8 cellular contexts compared by ENCODE assay signal in the genomic region with DNA sequence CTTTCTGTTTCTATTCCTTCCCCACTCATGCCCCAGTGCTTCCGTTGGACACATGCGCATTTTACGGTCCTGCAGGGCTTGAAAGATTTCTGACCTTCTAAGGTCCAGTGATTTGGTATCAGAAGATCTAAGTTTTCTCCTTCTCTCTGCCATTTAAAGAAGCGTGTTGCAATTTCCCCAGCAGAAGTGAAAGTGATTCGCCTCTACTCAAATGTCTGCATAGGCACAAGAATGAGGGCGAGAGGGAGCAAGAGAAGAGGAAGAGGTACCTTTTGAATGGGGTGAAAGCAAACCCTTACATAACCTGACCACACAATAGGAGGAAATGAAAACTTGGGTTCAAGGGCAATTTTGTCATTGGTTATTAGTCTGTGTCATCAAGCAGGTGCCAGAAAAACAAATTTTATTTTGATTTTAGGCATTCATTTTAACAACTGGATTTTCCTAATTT. TPM values are rescaled to one million over a fixed set of nuclear protein-coding genes. Genes with fewer than 3 reads are reported as not detected.
DNase-seq lines count a peak whose midpoint lies in the region; ATAC-seq, FAIRE-seq and TF ChIP-seq lines count a peak whose summit lies in the region.

No MANE protein-coding gene starts in this region.

- ATAC-seq in HG03175 (IDR thresholded peaks at IDR 0.05; ENCODE audit: unreplicated experiment) (peak; percentile 81), WTC11 (no peak)

- H3K27ac Mint-ChIP-seq in WTC11 = peak overlapping the region; percentile 38
- peak overlapping the region; percentile 1 to 82 (median 73) for H3K27ac Mint-ChIP-seq in immature natural killer cell
- H3K27ac Mint-ChIP-seq in Calu3 (ENCODE audit: unreplicated experiment) = no peak overlapping the region

- TF ChIP-seq POLR2A in testis (IDR thresholded peaks at IDR 0.05) = no peak

- H3K9me3 Mint-ChIP-seq in WTC11 = no peaks in the 10 kb centered on the region
- H3K9me3 Mint-ChIP-seq in immature natural killer cell = no peaks in the 10 kb centered on the region
- H3K9me3 Mint-ChIP-seq in Calu3 (ENCODE audit: low read depth, unreplicated experiment) = no peaks in the 10 kb centered on the region

- WGBS in testis, 2 donors = 47 to 63% methylated on average over 6 of the region's 6 CpGs

- DNase-seq in GM19239 (ENCODE audit: insufficient read length, low spot score) (peak; percentile 72), WTC11 (ENCODE audit: low spot score) (no peak), immature natural killer cell (peak; percentile 24 to 40 (median 26)), testis (peak; percentile 32), A673 (ENCODE audit: low spot score) (no peak), Calu3 (no peak)

- H3K4me2 ChIP-seq in BLaER1 treated with 17β-estradiol and CSF1 and Interleukin-3, amounts not matched to agents 10 nM and 100 nM = peak overlapping the region; percentile 58 to 95 (median 82)

- peaks cover 0 to 5% (median 0%) of the 10 kb centered on the region in 11 experiments; a peak in 4 of 22 replicates for H3K9me3 ChIP-seq in BLaER1 treated with 17β-estradiol and CSF1 and Interleukin-3, amounts not matched to agents 10 nM and 100 nM (replicated peaks in 1 of 11)
- H3K9me3 ChIP-seq in testis (no peaks in the 10 kb centered on the region), A673 (ENCODE audit: low read depth, low read length, poor library complexity, severe bottlenecking) (no peaks in the 10 kb centered on the region)

- no peaks in the 10 kb centered on the region for H3K36me3 ChIP-seq in BLaER1 treated with 17β-estradiol and CSF1 and Interleukin-3, amounts not matched to agents 10 nM and 100 nM
- H3K36me3 ChIP-seq in testis (ENCODE audit: low read depth, missing control alignments) (no peaks in the 10 kb centered on the region), A673 (ENCODE audit: insufficient read depth, low read length, poor library complexity, severe bottlenecking) (no peaks in the 10 kb centered on the region)

- H3K4me1 Mint-ChIP-seq in WTC11 (peaks cover 22% of the 10 kb centered on the region), immature natural killer cell (peaks cover 18 to 21% of the 10 kb centered on the region in 2 donors), Calu3 (ENCODE audit: low read depth, unreplicated experiment) (peaks cover 29% of the 10 kb centered on the region)

- H3K9ac ChIP-seq in BLaER1 treated with 17β-estradiol and CSF1 and Interleukin-3, amounts not matched to agents 10 nM and 100 nM = peak overlapping the region; percentile 59 to 84 (median 72); a peak in 21 of 22 replicates

- peaks cover 24 to 72% (median 55%) of the 10 kb centered on the region in 10 experiments for H3K4me1 ChIP-seq in BLaER1 treated with 17β-estradiol and CSF1 and Interleukin-3, amounts not matched to agents 10 nM and 100 nM
- H3K4me1 ChIP-seq in testis (no peaks in the 10 kb centered on the region), A673 (ENCODE audit: insufficient read depth, low read length, poor library complexity, severe bottlenecking) (peaks cover 2% of the 10 kb centered on the region)

- peak; percentile 99 for FAIRE-seq in GM19239 (lab: Jason Lieb, UNC)

- no peaks in the 10 kb centered on the region for H3K36me3 Mint-ChIP-seq in WTC11
- no peaks in the 10 kb centered on the region for H3K36me3 Mint-ChIP-seq in immature natural killer cell
- H3K36me3 Mint-ChIP-seq in Calu3 (ENCODE audit: insufficient read depth, unreplicated experiment) = no peaks in the 10 kb centered on the region

- intact Hi-C loops in testis (cut with DNase I; ENCODE audit: low total_unique reads) = no loop called here
- intact Hi-C loops in A673 (cut with micrococcal nuclease; ENCODE audit: unreplicated experiment) = no loop called here
- intact Hi-C loops in Calu3 (cut with micrococcal nuclease; ENCODE audit: unreplicated experiment) = no loop called here

- CTCF ChIA-PET in WTC11 (lab: Charles Lee) = interaction anchor here (1.5 kb wide), 1 partner anchor 32 kb away, joined by 4 read pairs; a partner anchor contains a TSS
- CTCF ChIA-PET in A673 (lab: Charles Lee) = no interaction called here
- CTCF ChIA-PET in Calu3 (lab: Charles Lee) = no interaction called here

- no peaks in the 10 kb centered on the region for H4K20me1 ChIP-seq in BLaER1 treated with 17β-estradiol and CSF1 and Interleukin-3, amounts not matched to agents 10 nM and 100 nM

- BruUV-seq in A673 (replicated peaks; lab: Mats Ljungman, UMichigan) (no TSS peak), Calu3 (replicated peaks; lab: Mats Ljungman, UMichigan) (no TSS peak)

- POLR2A ChIA-PET in WTC11 (lab: Charles Lee) = no interaction called here
- POLR2A ChIA-PET in A673 (lab: Charles Lee; ENCODE audit: low non-redundant PET) = no interaction called here

- no peaks in the 10 kb centered on the region for H3K27me3 ChIP-seq in BLaER1 treated with 17β-estradiol and CSF1 and Interleukin-3, amounts not matched to agents 10 nM and 100 nM
- H3K27me3 ChIP-seq in testis (no peaks in the 10 kb centered on the region), A673 (replicated peaks; ENCODE audit: insufficient read depth, low read depth, low read length, poor library complexity) (no peaks in the 10 kb centered on the region)

- H3K4me3 Mint-ChIP-seq in WTC11 = peak overlapping the region; percentile 21; the same call in 1 of the 2 replicates
- peak overlapping the region; percentile 82 to 92 (median 85) for H3K4me3 Mint-ChIP-seq in immature natural killer cell
- H3K4me3 Mint-ChIP-seq in Calu3 (ENCODE audit: low read depth, unreplicated experiment) = no peak overlapping the region

- peak overlapping the region in 9 of 10 experiments; percentile 19 to 60 (median 41); a peak in 14 of 20 replicates for H3K4me3 ChIP-seq in BLaER1 treated with 17β-estradiol and CSF1 and Interleukin-3, amounts not matched to agents 10 nM and 100 nM
- no peak overlapping the region for H3K4me3 ChIP-seq in testis
- H3K4me3 ChIP-seq in A673 (ENCODE audit: low read depth, low read length, poor library complexity, severe bottlenecking) = no peak overlapping the region

- H3K27me3 Mint-ChIP-seq in WTC11 (ENCODE audit: low read depth) (no peaks in the 10 kb centered on the region), immature natural killer cell (ENCODE audit: low read depth in 3 of 3) (peaks cover 3 to 7% (median 3%) of the 10 kb centered on the region in 3 donors), Calu3 (ENCODE audit: unreplicated experiment) (no peaks in the 10 kb centered on the region)

- TF ChIP-seq CTCF in WTC11 (IDR thresholded peaks at IDR 0.05) = no peak
- no peak for TF ChIP-seq CTCF in testis (IDR thresholded peaks at IDR 0.05)
- no peak for TF ChIP-seq CTCF in A673 (conservative IDR thresholded peaks at IDR 0.05; ENCODE audit: low read depth, low read length)
- TF ChIP-seq CTCF in Calu3 (IDR thresholded peaks at IDR 0.05; ENCODE audit: unreplicated experiment) = no peak

- peak overlapping the region; percentile 54 to 96 (median 83) for H3K27ac ChIP-seq in BLaER1 treated with 17β-estradiol and CSF1 and Interleukin-3, amounts not matched to agents 10 nM and 100 nM
- H3K27ac ChIP-seq in testis (no peak overlapping the region), A673 (ENCODE audit: low read depth, low read length, poor library complexity, severe bottlenecking) (no peak overlapping the region)

TF ChIP-seq in WTC11, 78 proteins besides CTCF, POLR2A, EP300 and RAD21 (continues in another document):
- TF ChIP-seq, protein P1, sequence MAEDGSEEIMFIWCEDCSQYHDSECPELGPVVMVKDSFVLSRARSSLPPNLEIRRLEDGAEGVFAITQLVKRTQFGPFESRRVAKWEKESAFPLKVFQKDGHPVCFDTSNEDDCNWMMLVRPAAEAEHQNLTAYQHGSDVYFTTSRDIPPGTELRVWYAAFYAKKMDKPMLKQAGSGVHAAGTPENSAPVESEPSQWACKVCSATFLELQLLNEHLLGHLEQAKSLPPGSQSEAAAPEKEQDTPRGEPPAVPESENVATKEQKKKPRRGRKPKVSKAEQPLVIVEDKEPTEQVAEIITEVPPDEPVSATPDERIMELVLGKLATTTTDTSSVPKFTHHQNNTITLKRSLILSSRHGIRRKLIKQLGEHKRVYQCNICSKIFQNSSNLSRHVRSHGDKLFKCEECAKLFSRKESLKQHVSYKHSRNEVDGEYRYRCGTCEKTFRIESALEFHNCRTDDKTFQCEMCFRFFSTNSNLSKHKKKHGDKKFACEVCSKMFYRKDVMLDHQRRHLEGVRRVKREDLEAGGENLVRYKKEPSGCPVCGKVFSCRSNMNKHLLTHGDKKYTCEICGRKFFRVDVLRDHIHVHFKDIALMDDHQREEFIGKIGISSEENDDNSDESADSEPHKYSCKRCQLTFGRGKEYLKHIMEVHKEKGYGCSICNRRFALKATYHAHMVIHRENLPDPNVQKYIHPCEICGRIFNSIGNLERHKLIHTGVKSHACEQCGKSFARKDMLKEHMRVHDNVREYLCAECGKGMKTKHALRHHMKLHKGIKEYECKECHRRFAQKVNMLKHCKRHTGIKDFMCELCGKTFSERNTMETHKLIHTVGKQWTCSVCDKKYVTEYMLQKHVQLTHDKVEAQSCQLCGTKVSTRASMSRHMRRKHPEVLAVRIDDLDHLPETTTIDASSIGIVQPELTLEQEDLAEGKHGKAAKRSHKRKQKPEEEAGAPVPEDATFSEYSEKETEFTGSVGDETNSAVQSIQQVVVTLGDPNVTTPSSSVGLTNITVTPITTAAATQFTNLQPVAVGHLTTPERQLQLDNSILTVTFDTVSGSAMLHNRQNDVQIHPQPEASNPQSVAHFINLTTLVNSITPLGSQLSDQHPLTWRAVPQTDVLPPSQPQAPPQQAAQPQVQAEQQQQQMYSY (CRISPR knock-in tag; IDR thresholded peaks at IDR 0.05) = no peak

RNA-seq across cellular contexts. Expression of a gene that starts 31.7 kb away (rescaled TPM):
- 8.7 to 15.0 TPM (median 9.3 TPM) in 3 replicates for total RNA-seq in WTC11 (2021)
- polyA plus RNA-seq in immature natural killer cell = 100 to 1,000 TPM in 1 of 3 donors, 10 to 100 TPM in 2; 87.3 to 142 (median 92.6) TPM
- 10 to 100 TPM; 34.3 to 37.7 TPM for total RNA-seq in testis
- 33.2 TPM for polyA plus RNA-seq in testis (ENCODE audit: insufficient read depth, low read depth, low replicate concordance)
- 12.7 and 15.3 TPM in 2 replicates for total RNA-seq in A673 (2021)
- total RNA-seq in Calu3 (2022) = 63.1 and 72.4 TPM in 2 replicates

Comparison
In these comparisons a context has a peak if more than half of its experiments do, and no peak if none do; other contexts are left out.
1. H3K27ac ChIP-seq: peak in BLaER1 treated with 17β-estradiol and CSF1 and Interleukin-3, amounts not matched to agents 10 nM and 100 nM (11 of 11); none in testis (0 of 2) and A673 (single experiment).
2. H3K4me3 ChIP-seq: peak in BLaER1 treated with 17β-estradiol and CSF1 and Interleukin-3, amounts not matched to agents 10 nM and 100 nM (9 of 10); none in testis (0 of 2) and A673 (single experiment).
3. DNase-seq: peak in GM19239 (single experiment), immature natural killer cell (3 of 3) and testis (single experiment); none in WTC11 (single experiment), A673 (single experiment) and Calu3 (single experiment).